ENCODE assay signal across 10 cellular contexts in genomic region chr17:14196337-14196997, GRCh38. TPM values are rescaled to one million over a fixed set of nuclear protein-coding genes. Genes with fewer than 3 reads are reported as not detected.
DNase-seq lines count a peak whose midpoint lies in the region; ATAC-seq and TF ChIP-seq lines count a peak whose summit lies in the region.
"Had no signal": no experiment of that assay in that cellular context is flagged by ENCODE, and none has a peak within 500 bp of the region (broad histone marks: within the 10 kb centered on the region; RNA-seq: fewer than 3 reads in every experiment).

No MANE protein-coding gene starts in this region.

- BruUV-seq in A673 (replicated peaks; lab: Mats Ljungman, UMichigan) = no TSS peak

- H3K9ac ChIP-seq in SU-DHL-6 (ENCODE audit: low read length) = no peak overlapping the region

- no peaks in the 10 kb centered on the region for H3K27me3 ChIP-seq in A673 (replicated peaks; ENCODE audit: insufficient read depth, low read depth, low read length, poor library complexity)
- no peaks in the 10 kb centered on the region for H3K27me3 ChIP-seq in SU-DHL-6 (ENCODE audit: low read length)
- H3K27me3 ChIP-seq in esophagus squamous epithelium = no peaks in the 10 kb centered on the region
- H3K27me3 ChIP-seq in gastrocnemius medialis = no peaks in the 10 kb centered on the region
- H3K27me3 ChIP-seq in HAP-1 (ENCODE audit: low read depth) = no peaks in the 10 kb centered on the region

- in situ Hi-C loops in GM13977 (cut with MboI; ENCODE audit: low pct_unique_long_range_greater_than_20kb, low sequenced_read_pairs, unreplicated experiment) = no loop called here
- in situ Hi-C loops in gastrocnemius medialis (cut with MboI; ENCODE audit: low sequenced_read_pairs in 4 of 4) = no loop called here
- in situ Hi-C loops in HAP-1 (cut with MboI; ENCODE audit: low sequenced_read_pairs) = no loop called here

- no peaks in the 10 kb centered on the region for H4K20me1 ChIP-seq in SU-DHL-6 (ENCODE audit: low read depth, low read length)

- no peaks in the 10 kb centered on the region for H3K9me2 ChIP-seq in SU-DHL-6 (replicated peaks; ENCODE audit: insufficient read depth, low read length)

- WGBS in esophagus squamous epithelium, 2 donors = 72 to 93% methylated on average over 4 of the region's 4 CpGs

- no peak overlapping the region for H2AFZ ChIP-seq in SU-DHL-6 (ENCODE audit: low read depth, low read length, severe bottlenecking)

- H3K27ac ChIP-seq in A673 (ENCODE audit: low read depth, low read length, poor library complexity, severe bottlenecking) = no peak overlapping the region
- H3K27ac ChIP-seq in SU-DHL-6 (ENCODE audit: low read depth, low read length) = no peak overlapping the region
- H3K27ac ChIP-seq in esophagus squamous epithelium = no peak overlapping the region
- H3K27ac ChIP-seq in gastrocnemius medialis = no peak overlapping the region

- peak; percentile 39; the same call in 1 of the 2 replicates for TF ChIP-seq CTCF in A673 (conservative IDR thresholded peaks at IDR 0.05; ENCODE audit: low read depth, low read length)
- TF ChIP-seq CTCF in GM13977 (IDR thresholded peaks at IDR 0.05; ENCODE audit: extremely low read depth, insufficient read depth, missing control alignments) = peak; percentile 17
- TF ChIP-seq CTCF in SU-DHL-6 (IDR thresholded peaks at IDR 0.05; ENCODE audit: insufficient read depth, low read length, poor library complexity, severe bottlenecking) = peak; percentile 18
- peak in 4 of 6 experiments; percentile 8 to 42 (median 20) for TF ChIP-seq CTCF in esophagus squamous epithelium (IDR thresholded peaks at IDR 0.05)
- TF ChIP-seq CTCF in gastrocnemius medialis (IDR thresholded peaks at IDR 0.05 in 4 of 5, conservative IDR thresholded peaks at IDR 0.05 in 1 of 5) = no peak

- no peak for ATAC-seq in gastrocnemius medialis

- H3K36me3 ChIP-seq in A673 (ENCODE audit: insufficient read depth, low read length, poor library complexity, severe bottlenecking) = no peaks in the 10 kb centered on the region
- no peaks in the 10 kb centered on the region; the same call in 1 of the 2 replicates for H3K36me3 ChIP-seq in SU-DHL-6 (ENCODE audit: low read length)
- H3K36me3 ChIP-seq in esophagus squamous epithelium = peaks cover 0 to 37% (median 0%) of the 10 kb centered on the region in 3 donors
- no peaks in the 10 kb centered on the region for H3K36me3 ChIP-seq in gastrocnemius medialis
- H3K36me3 ChIP-seq in HAP-1 (replicated peaks) = no peaks in the 10 kb centered on the region

- H3K4me1 ChIP-seq in A673 (ENCODE audit: insufficient read depth, low read length, poor library complexity, severe bottlenecking) (peaks cover 9% of the 10 kb centered on the region), esophagus squamous epithelium (peaks cover 0 to 17% (median 8%) of the 10 kb centered on the region in 3 donors), gastrocnemius medialis (peaks cover 0 to 5% of the 10 kb centered on the region in 2 donors), HAP-1 (no peaks in the 10 kb centered on the region)

- intact Hi-C loops in A673 (cut with micrococcal nuclease; ENCODE audit: unreplicated experiment) = no loop called here
- intact Hi-C loops in esophagus squamous epithelium (cut with DNase I) = no loop called here
- intact Hi-C loops in gastrocnemius medialis (cut with DNase I; ENCODE audit: low total_unique reads) = no loop called here

- POLR2A ChIA-PET in A673 (lab: Charles Lee; ENCODE audit: low non-redundant PET) = no interaction called here

- CTCF ChIA-PET in A673 (lab: Charles Lee) = no interaction called here

- H3K79me2 ChIP-seq in SU-DHL-6 (ENCODE audit: insufficient read depth, low read length) = no peaks in the 10 kb centered on the region

- no peak for TF ChIP-seq POLR2A in esophagus squamous epithelium (IDR thresholded peaks at IDR 0.05)
- TF ChIP-seq POLR2A in gastrocnemius medialis (IDR thresholded peaks at IDR 0.05) = no peak

- H3K9me3 ChIP-seq in A673 (ENCODE audit: low read depth, low read length, poor library complexity, severe bottlenecking) (no peaks in the 10 kb centered on the region), SU-DHL-6 (ENCODE audit: insufficient read depth, low read length) (no peaks in the 10 kb centered on the region), esophagus squamous epithelium (no peaks in the 10 kb centered on the region), gastrocnemius medialis (no peaks in the 10 kb centered on the region), HAP-1 (no peaks in the 10 kb centered on the region)

- no peaks in the 10 kb centered on the region for H3F3A ChIP-seq in SU-DHL-6 (ENCODE audit: insufficient read depth)

- H3K4me3 ChIP-seq in A673 (ENCODE audit: low read depth, low read length, poor library complexity, severe bottlenecking) (no peak overlapping the region), SU-DHL-6 (ENCODE audit: insufficient read depth, low read length, poor library complexity, severe bottlenecking) (no peak overlapping the region), esophagus squamous epithelium (no peak overlapping the region), gastrocnemius medialis (no peak overlapping the region), HAP-1 (no peak overlapping the region)

- H3K4me2 ChIP-seq in SU-DHL-6 (ENCODE audit: low read depth, low read length, poor library complexity, severe bottlenecking) = no peak overlapping the region

- DNase-seq in A673 (ENCODE audit: low spot score) (no peak), GM13977 (ENCODE audit: low spot score) (no peak), esophagus squamous epithelium (lab: John Stamatoyannopoulos, UW) (no peak), gastrocnemius medialis (no peak), HAP-1 (ENCODE audit: low spot score in 2 of 2) (no peak), NCI-H2171 treated with DMSO at 0.1 percent for 48 hours (lab: John Stamatoyannopoulos, UW) (no peak)
- DNase-seq in stimulated activated CD4-positive, alpha-beta T cell treated with anti-CD3 and anti-CD28 coated beads, Interleukin-15, amount 100 ng/mL, for 24 hours = no peak

RNA-seq across cellular contexts. Expression of gene CDRT15, which starts 40.2 kb away (rescaled TPM):
- total RNA-seq in A673 (2021) (not detected in 2 replicates), esophagus squamous epithelium (not detected), gastrocnemius medialis (not detected)
- total RNA-seq: bronchial epithelial cell, posterior vena cava had no signal

Comparison
In these comparisons a context has a peak if more than half of its experiments do, and no peak if none do; other contexts are left out.
1. CTCF ChIP-seq: peak in A673 (single experiment), GM13977 (single experiment), SU-DHL-6 (single experiment) and esophagus squamous epithelium (4 of 6); none in gastrocnemius medialis (0 of 5).